Comparison of ENCODE assay signal across 8 cellular contexts in the genomic region with DNA sequence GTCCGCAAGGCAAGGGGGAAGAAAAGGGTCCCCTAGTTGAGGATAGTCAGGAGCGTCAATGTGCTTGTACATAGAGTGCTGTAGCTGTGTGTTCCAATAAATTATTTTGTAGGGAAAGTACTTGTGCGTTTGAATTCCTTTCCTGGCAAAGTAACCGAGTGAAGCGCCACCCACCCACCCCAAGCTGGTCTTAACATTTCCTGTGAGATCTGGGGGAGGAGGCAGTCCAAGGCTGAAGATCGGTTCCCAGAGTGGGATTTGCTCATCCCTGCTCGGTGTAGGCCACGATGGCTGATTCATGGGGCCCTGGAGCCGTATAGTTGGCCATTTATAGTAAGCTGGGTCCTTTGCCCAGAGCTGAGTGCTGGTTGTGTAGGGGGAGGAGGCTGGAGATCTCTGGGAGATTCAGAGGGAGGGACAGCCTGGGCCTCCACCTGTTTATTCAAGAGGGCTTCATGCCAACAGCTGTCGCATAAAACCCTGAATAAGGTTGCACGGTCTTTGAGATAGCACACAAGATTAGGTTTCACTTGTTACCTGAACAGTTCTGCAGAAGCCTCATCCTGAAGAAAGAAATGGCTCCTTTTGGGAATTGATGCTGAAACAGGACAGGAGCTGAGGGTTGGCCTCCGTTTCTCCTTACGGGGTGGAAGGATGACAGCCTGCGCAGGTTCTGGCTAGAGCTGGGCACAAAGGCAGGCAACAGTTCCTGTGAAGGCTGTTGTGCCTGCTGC. TPM values are rescaled to one million over a fixed set of nuclear protein-coding genes. Genes with fewer than 3 reads are reported as not detected.
A peak's percentile ranks its signal among the peaks of the same experiment; 100 is the strongest.
DNase-seq lines count a peak whose midpoint lies in the region; ATAC-seq, FAIRE-seq and TF ChIP-seq lines count a peak whose summit lies in the region.

No MANE protein-coding gene starts in this region.

- H3K27ac ChIP-seq in spleen, result peak overlapping the region; percentile 13 to 99 (median 79)

- peak overlapping the region; percentile 96 for H3K4me3 Mint-ChIP-seq in activated naive CD8-positive, alpha-beta T cell treated with anti-CD3 and anti-CD28 coated beads, Interleukin-2, amount 10 ng/mL, durations not matched to agents 7 days and 5 days

- H3K9me3 Mint-ChIP-seq in activated naive CD8-positive, alpha-beta T cell treated with anti-CD3 and anti-CD28 coated beads, Interleukin-2, amount 10 ng/mL, durations not matched to agents 7 days and 5 days, result no peaks in the 10 kb centered on the region

- H3K4me1 Mint-ChIP-seq in activated naive CD8-positive, alpha-beta T cell treated with anti-CD3 and anti-CD28 coated beads, Interleukin-2, amount 10 ng/mL, durations not matched to agents 7 days and 5 days, result peaks cover 66% of the 10 kb centered on the region

- no peak for FAIRE-seq in GM19239 (lab: Jason Lieb, UNC)

- POLR2A ChIA-PET in activated naive CD8-positive, alpha-beta T cell treated with anti-CD3 and anti-CD28 coated beads, Interleukin-2, amount 10 ng/mL, durations not matched to agents 7 days and 5 days (lab: Charles Lee), result interaction anchor here (0.6 to 4.7 kb wide), 8 partner anchors 9 to 531 kb away, joined by 3 to 59 read pairs (median 8); a partner anchor contains a TSS

- H3K36me3 ChIP-seq in iPS-15b (ENCODE audit: control insufficient read depth, insufficient read depth, low read length), result peaks cover 37% of the 10 kb centered on the region
- H3K36me3 ChIP-seq in spleen, result peaks cover 0 to 63% (median 43%) of the 10 kb centered on the region in 6 donors

- H3K27ac Mint-ChIP-seq in activated naive CD8-positive, alpha-beta T cell treated with anti-CD3 and anti-CD28 coated beads, Interleukin-2, amount 10 ng/mL, durations not matched to agents 7 days and 5 days, result peak overlapping the region; percentile 99

- no peaks in the 10 kb centered on the region for H3K9me3 ChIP-seq in iPS-15b (ENCODE audit: control insufficient read depth, insufficient read depth, low read length)
- H3K9me3 ChIP-seq in spleen, result no peaks in the 10 kb centered on the region

- DNase-seq in NCI-H82 (lab: John Stamatoyannopoulos, UW) (peak; percentile 64), NCI-H82 treated with DMSO at 0.1 percent for 48 hours (lab: John Stamatoyannopoulos, UW; ENCODE audit: unreplicated experiment) (no peak), NCI-H1436 treated with DMSO at 0.1 percent for 48 hours (lab: John Stamatoyannopoulos, UW) (peak; percentile 38), spleen (peak; percentile 67), sciatic nerve (ENCODE audit: low spot score) (no peak), GM19239 (ENCODE audit: insufficient read length, low spot score) (no peak)
- DNase-seq in activated naive CD8-positive, alpha-beta T cell treated with anti-CD3 and anti-CD28 coated beads, Interleukin-2, amount 10 ng/mL, durations not matched to agents 7 days and 5 days, result no peak

- ATAC-seq in activated naive CD8-positive, alpha-beta T cell treated with anti-CD3 and anti-CD28 coated beads, Interleukin-2, amount 10 ng/mL, durations not matched to agents 7 days and 5 days (ENCODE audit: low read depth), result no peak
- no peak for ATAC-seq in sciatic nerve

- peak overlapping the region; percentile 36 for H3K4me3 ChIP-seq in iPS-15b (ENCODE audit: low read depth, low read length)
- peak overlapping the region; percentile 30 to 100 (median 98) for H3K4me3 ChIP-seq in spleen

- peaks cover 49% of the 10 kb centered on the region for H3K36me3 Mint-ChIP-seq in activated naive CD8-positive, alpha-beta T cell treated with anti-CD3 and anti-CD28 coated beads, Interleukin-2, amount 10 ng/mL, durations not matched to agents 7 days and 5 days

- 26 to 36% (median 30%) methylated on average over 14 of the region's 14 CpGs for whole genome bisulfite sequencing in spleen, 5 donors

- H3K27me3 ChIP-seq in iPS-15b (ENCODE audit: control insufficient read depth, insufficient read depth, low read length) (peaks cover 6% of the 10 kb centered on the region), spleen (replicated peaks in 1 of 7) (no peaks in the 10 kb centered on the region)

- H3K9ac ChIP-seq in iPS-15b (ENCODE audit: low read depth, low read length), result no peak overlapping the region

- intact Hi-C loops in spleen (cut with DNase I; ENCODE audit: low total_unique reads) (no loop called here), sciatic nerve (cut with DNase I) (loop anchor here (10.0 kb wide), 2 partner anchors 118 to 348 kb away; no protein-coding TSS in a partner anchor)

- no peak for TF ChIP-seq CTCF in spleen (IDR thresholded peaks at IDR 0.05 in 8 of 11, conservative IDR thresholded peaks at IDR 0.05 in 3 of 11)

- H3K4me1 ChIP-seq in iPS-15b (ENCODE audit: control insufficient read depth, insufficient read depth, low read length), result peaks cover 5% of the 10 kb centered on the region
- H3K4me1 ChIP-seq in spleen, result peaks cover 57 to 88% (median 81%) of the 10 kb centered on the region in 6 donors

- no peak for TF ChIP-seq POLR2A in spleen (IDR thresholded peaks at IDR 0.05)

- no peaks in the 10 kb centered on the region for H3K27me3 Mint-ChIP-seq in activated naive CD8-positive, alpha-beta T cell treated with anti-CD3 and anti-CD28 coated beads, Interleukin-2, amount 10 ng/mL, durations not matched to agents 7 days and 5 days

RNA-seq across cellular contexts. Expression of a gene that starts 2.4 kb away (rescaled TPM):
- total RNA-seq in activated naive CD8-positive, alpha-beta T cell treated with anti-CD3 and anti-CD28 coated beads, Interleukin-2, amount 10 ng/mL, durations not matched to agents 7 days and 5 days, result 100 to 1,000 TPM; 413 to 424 TPM
- 100 to 1,000 TPM; 190 to 286 (median 256) TPM for total RNA-seq in spleen
- 100 to 1,000 TPM; 341 to 414 (median 357) TPM for polyA plus RNA-seq in spleen
- 319 TPM for total RNA-seq in sciatic nerve

RNA-seq across cellular contexts. Expression of a gene that starts 9.8 kb away (rescaled TPM):
- 10 to 100 TPM; 66.5 to 71.4 TPM for total RNA-seq in activated naive CD8-positive, alpha-beta T cell treated with anti-CD3 and anti-CD28 coated beads, Interleukin-2, amount 10 ng/mL, durations not matched to agents 7 days and 5 days
- total RNA-seq in spleen (100 to 1,000 TPM in 2 of 7 donors, 10 to 100 TPM in 5; 55.8 to 147 (median 57.3) TPM), sciatic nerve (58.2 TPM)
- 100 to 1,000 TPM; 154 to 210 (median 181) TPM for polyA plus RNA-seq in spleen

RNA-seq across cellular contexts. Expression of a gene that starts 20.6 kb away (rescaled TPM):
- total RNA-seq in activated naive CD8-positive, alpha-beta T cell treated with anti-CD3 and anti-CD28 coated beads, Interleukin-2, amount 10 ng/mL, durations not matched to agents 7 days and 5 days, result 10 to 100 TPM; 33.9 to 40.0 TPM
- 10 to 100 TPM; 24.4 to 31.4 (median 27.5) TPM for total RNA-seq in spleen
- 10 to 100 TPM in 1 of 3 donors, 1 to 10 TPM in 2; 5.8 to 11.2 (median 6.7) TPM for polyA plus RNA-seq in spleen
- 19.0 TPM for total RNA-seq in sciatic nerve

RNA-seq across cellular contexts. Expression of a gene that starts 47.8 kb away (rescaled TPM):
- 10 to 100 TPM; 17.3 to 19.0 TPM for total RNA-seq in activated naive CD8-positive, alpha-beta T cell treated with anti-CD3 and anti-CD28 coated beads, Interleukin-2, amount 10 ng/mL, durations not matched to agents 7 days and 5 days
- total RNA-seq in spleen (1 to 10 TPM in 5 of 7 donors, under 1 TPM in 2; 0.66 to 4.1 (median 1.4) TPM), sciatic nerve (0.40 TPM)
- under 1 TPM; 0.24 to 0.83 (median 0.43) TPM for polyA plus RNA-seq in spleen

Comparison
In these comparisons a context has a peak if more than half of its experiments do, and no peak if none do; other contexts are left out.
1. DNase-seq: peak in NCI-H82 (single experiment), NCI-H1436 treated with DMSO at 0.1 percent for 48 hours (single experiment) and spleen (single experiment); none in NCI-H82 treated with DMSO at 0.1 percent for 48 hours (single experiment), activated naive CD8-positive, alpha-beta T cell treated with anti-CD3 and anti-CD28 coated beads, Interleukin-2, amount 10 ng/mL, durations not matched to agents 7 days and 5 days (single experiment), sciatic nerve (single experiment) and GM19239 (single experiment).